Comparison of ENCODE assay signal across 15 cellular contexts in the genomic region with DNA sequence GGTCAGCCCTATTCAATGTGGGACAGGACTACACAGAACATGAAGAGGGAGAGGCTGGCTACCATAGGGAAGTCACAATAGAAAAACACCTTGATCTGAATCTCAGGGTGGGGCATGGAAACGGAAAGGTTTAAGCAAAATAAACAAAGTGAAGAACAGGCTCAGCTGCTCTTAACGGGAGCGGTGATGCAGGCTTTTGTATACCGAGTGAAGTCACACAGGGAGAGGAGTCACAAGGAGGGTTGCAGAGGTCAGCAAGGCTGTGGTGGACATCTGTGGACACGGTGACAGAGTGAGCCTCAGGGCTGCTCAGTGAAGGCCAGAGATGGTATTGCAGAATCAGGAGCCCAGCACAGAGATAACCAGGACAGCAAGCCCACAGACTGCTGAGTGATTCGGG. TPM values are rescaled to one million over a fixed set of nuclear protein-coding genes. Genes with fewer than 3 reads are reported as not detected.
DNase-seq lines count a peak whose midpoint lies in the region; ATAC-seq and TF ChIP-seq lines count a peak whose summit lies in the region.
"Had no signal": no experiment of that assay in that cellular context is flagged by ENCODE, and none has a peak within 500 bp of the region (broad histone marks: within the 10 kb centered on the region; RNA-seq: fewer than 3 reads in every experiment).

No MANE protein-coding gene starts in this region.

- TF ChIP-seq POLR2A in testis (IDR thresholded peaks at IDR 0.05) (no peak), uterus (IDR thresholded peaks at IDR 0.05) (no peak)

- WGBS in esophagus, 2 donors, result 44 to 49% methylated on average over 6 of the region's 6 CpGs
- 74 to 91% methylated on average over 5 to 6 of the region's 6 CpGs for WGBS in testis, 2 donors

- H3K27ac ChIP-seq in esophagus (ENCODE audit: low read depth in 2 of 2, low read length in 1 of 2) (peak overlapping the region; percentile 92 to 96), ascending aorta (no peak overlapping the region), testis (no peak overlapping the region), uterus (no peak overlapping the region)

- H3K36me3 ChIP-seq in esophagus (ENCODE audit: control insufficient read depth in 2 of 2, insufficient read depth in 2 of 2, low read length in 1 of 2) (no peaks in the 10 kb centered on the region), ascending aorta (no peaks in the 10 kb centered on the region), testis (ENCODE audit: low read depth, missing control alignments) (no peaks in the 10 kb centered on the region), uterus (no peaks in the 10 kb centered on the region)

- H3K27me3 Mint-ChIP-seq in activated CD4-positive, alpha-beta T cell treated with anti-CD3 and anti-CD28 coated beads, Interleukin-2, amount 10 ng/mL, durations not matched to agents 7 days and 5 days, result no peaks in the 10 kb centered on the region
- no peaks in the 10 kb centered on the region for H3K27me3 Mint-ChIP-seq in stimulated activated naive CD8-positive, alpha-beta T cell treated with anti-CD3 and anti-CD28 coated beads, Interleukin-15, amount 100 ng/mL, for 72 hours

- H3K36me3 Mint-ChIP-seq in activated CD4-positive, alpha-beta T cell treated with anti-CD3 and anti-CD28 coated beads, Interleukin-2, amount 10 ng/mL, durations not matched to agents 7 days and 5 days (ENCODE audit: low read depth), result peaks cover 22% of the 10 kb centered on the region

- H3K4me1 ChIP-seq in esophagus (ENCODE audit: control insufficient read depth in 2 of 2, insufficient read depth in 2 of 2, low read length in 1 of 2) (peaks cover 2 to 13% of the 10 kb centered on the region in 2 donors), ascending aorta (no peaks in the 10 kb centered on the region), testis (peaks cover 13% of the 10 kb centered on the region), uterus (no peaks in the 10 kb centered on the region)

- peaks cover 15% of the 10 kb centered on the region for H3K9me3 Mint-ChIP-seq in activated CD4-positive, alpha-beta T cell treated with anti-CD3 and anti-CD28 coated beads, Interleukin-2, amount 10 ng/mL, durations not matched to agents 7 days and 5 days
- peaks cover 0 to 10% of the 10 kb centered on the region in 2 donors for H3K9me3 Mint-ChIP-seq in stimulated activated naive CD8-positive, alpha-beta T cell treated with anti-CD3 and anti-CD28 coated beads, Interleukin-15, amount 100 ng/mL, for 72 hours
- H3K9me3 Mint-ChIP-seq: neural crest cell had no signal

- peaks cover 97% of the 10 kb centered on the region for H3K4me1 Mint-ChIP-seq in activated CD4-positive, alpha-beta T cell treated with anti-CD3 and anti-CD28 coated beads, Interleukin-2, amount 10 ng/mL, durations not matched to agents 7 days and 5 days
- peaks cover 100% of the 10 kb centered on the region for H3K4me1 Mint-ChIP-seq in stimulated activated naive CD8-positive, alpha-beta T cell treated with anti-CD3 and anti-CD28 coated beads, Interleukin-15, amount 100 ng/mL, for 72 hours

- CTCF ChIA-PET in activated CD4-positive, alpha-beta T cell treated with anti-CD3 and anti-CD28 coated beads, Interleukin-2, amount 10 ng/mL, durations not matched to agents 7 days and 5 days (lab: Charles Lee), result interaction anchor here (0.9 to 3.2 kb wide), 6 partner anchors 20 to 101 kb away, joined by 3 to 15 read pairs (median 3); no protein-coding TSS in a partner anchor

- H3K27ac Mint-ChIP-seq in activated CD4-positive, alpha-beta T cell treated with anti-CD3 and anti-CD28 coated beads, Interleukin-2, amount 10 ng/mL, durations not matched to agents 7 days and 5 days, result peak overlapping the region; percentile 33
- H3K27ac Mint-ChIP-seq in stimulated activated naive CD8-positive, alpha-beta T cell treated with anti-CD3 and anti-CD28 coated beads, Interleukin-15, amount 100 ng/mL, for 72 hours, result peak overlapping the region in 1 of 2 donors; percentile 65

- no peak overlapping the region for H3K4me3 ChIP-seq in esophagus (ENCODE audit: low read depth in 1 of 2, low read length in 2 of 2)
- no peak overlapping the region for H3K4me3 ChIP-seq in ascending aorta
- H3K4me3 ChIP-seq in testis, result no peak overlapping the region
- no peak overlapping the region for H3K4me3 ChIP-seq in uterus

- TF ChIP-seq CTCF in ascending aorta (IDR thresholded peaks at IDR 0.05) (no peak), testis (IDR thresholded peaks at IDR 0.05) (no peak), uterus (IDR thresholded peaks at IDR 0.05) (no peak)

- POLR2A ChIA-PET in activated CD4-positive, alpha-beta T cell treated with anti-CD3 and anti-CD28 coated beads, Interleukin-2, amount 10 ng/mL, durations not matched to agents 7 days and 5 days (lab: Charles Lee), result no interaction called here

- DNase-seq in activated CD4-positive, alpha-beta T cell treated with anti-CD3 and anti-CD28 coated beads, Interleukin-2, amount 10 ng/mL, durations not matched to agents 7 days and 5 days, result no peak
- no peak for DNase-seq in activated CD4-positive, alpha-beta T cell treated with anti-CD3 and anti-CD28 coated beads, Interleukin-2, amount 50 U/mL, for 1 hour
- DNase-seq in NCI-H748 treated with DMSO at 0.1 percent for 48 hours (lab: John Stamatoyannopoulos, UW) (peak; percentile 14), ascending aorta (ENCODE audit: low spot score in 2 of 2) (no peak), testis (no peak), uterus (no peak)
- DNase-seq in stimulated activated naive CD8-positive, alpha-beta T cell treated with anti-CD3 and anti-CD28 coated beads, Interleukin-15, amount 100 ng/mL, for 72 hours, result no peak
- DNase-seq: activated CD4-positive, alpha-beta T cell treated with anti-CD3 and anti-CD28 coated beads for 48 hours; amniotic stem cell; GDM1; IMR-90; kidney glomerular epithelial cell; NCI-H1694 treated with DMSO at 0.1 percent for 48 hours had no signal

- no peaks in the 10 kb centered on the region for H3K9me3 ChIP-seq in esophagus (ENCODE audit: control insufficient read depth in 2 of 2, insufficient read depth in 1 of 2, low read depth in 1 of 2, low read length in 1 of 2)
- no peaks in the 10 kb centered on the region for H3K9me3 ChIP-seq in ascending aorta
- no peaks in the 10 kb centered on the region for H3K9me3 ChIP-seq in testis
- H3K9me3 ChIP-seq in uterus, result no peaks in the 10 kb centered on the region

- intact Hi-C loops in ascending aorta (cut with DNase I) (no loop called here), testis (cut with DNase I; ENCODE audit: low total_unique reads) (no loop called here), uterus (cut with DNase I; ENCODE audit: low total_unique reads) (no loop called here)

- no peak overlapping the region for H3K4me3 Mint-ChIP-seq in activated CD4-positive, alpha-beta T cell treated with anti-CD3 and anti-CD28 coated beads, Interleukin-2, amount 10 ng/mL, durations not matched to agents 7 days and 5 days
- H3K4me3 Mint-ChIP-seq in stimulated activated naive CD8-positive, alpha-beta T cell treated with anti-CD3 and anti-CD28 coated beads, Interleukin-15, amount 100 ng/mL, for 72 hours, result peak overlapping the region; percentile 13 to 23
- H3K4me3 Mint-ChIP-seq: neural crest cell had no signal

- no peak for ATAC-seq in stimulated activated naive CD8-positive, alpha-beta T cell treated with anti-CD3 and anti-CD28 coated beads, Interleukin-15, amount 100 ng/mL, for 72 hours

- H3K27me3 ChIP-seq in esophagus (ENCODE audit: control insufficient read depth in 1 of 2, insufficient read depth in 2 of 2, low read length in 2 of 2) (no peaks in the 10 kb centered on the region), ascending aorta (no peaks in the 10 kb centered on the region), testis (no peaks in the 10 kb centered on the region), uterus (no peaks in the 10 kb centered on the region)

RNA-seq across cellular contexts. Expression of a gene that starts 30.6 kb away (rescaled TPM):
- 100 to 1,000 TPM; 334 to 336 TPM for total RNA-seq in activated CD4-positive, alpha-beta T cell treated with anti-CD3 and anti-CD28 coated beads, Interleukin-2, amount 10 ng/mL, durations not matched to agents 7 days and 5 days
- polyA plus RNA-seq in esophagus, result 10 to 100 TPM; 17.1 to 33.4 TPM
- total RNA-seq in ascending aorta, result 13.5 TPM
- 10 to 100 TPM; 38.7 to 53.1 TPM for total RNA-seq in testis
- 26.2 TPM for polyA plus RNA-seq in testis (ENCODE audit: insufficient read depth, low read depth, low replicate concordance)
- total RNA-seq in uterus, result 10 to 100 TPM in 2 of 4 donors, 1 to 10 TPM in 2; 1.5 to 27.8 (median 11.6) TPM

Comparison
In these comparisons a context has a peak if more than half of its experiments do, and no peak if none do; other contexts are left out.
1. H3K27ac ChIP-seq: peak in esophagus (2 of 2); none in ascending aorta (0 of 2), testis (0 of 2) and uterus (0 of 2).
2. RNA of a gene that starts 30.6 kb away (total RNA-seq): 334 to 336 TPM in activated CD4-positive, alpha-beta T cell treated with anti-CD3 and anti-CD28 coated beads, Interleukin-2, amount 10 ng/mL, durations not matched to agents 7 days and 5 days; 38.7 to 53.1 TPM in testis, 1.5 to 27.8 TPM in uterus and 13.5 TPM in ascending aorta (single experiment); every median in the first group is over 4 times any median in the second.